24 cellular contexts compared by ENCODE assay signal in genomic region chrX:17669891-17670290, GRCh38.
DNase-seq lines count a peak whose midpoint lies in the region; FAIRE-seq lines count a peak whose summit lies in the region.
"Had no signal": no experiment of that assay in that cellular context is flagged by ENCODE, and none has a peak within 500 bp of the region (broad histone marks: within the 10 kb centered on the region; RNA-seq: fewer than 3 reads in every experiment).

No MANE protein-coding gene starts in this region.

- H3K36me3 Mint-ChIP-seq in activated naive CD8-positive, alpha-beta T cell treated with anti-CD3 and anti-CD28 coated beads for 36 hours = peaks cover 33% of the 10 kb centered on the region

- peak; percentile 65 for DNase-seq in Ammon's horn (ENCODE audit: low spot score)
- no peak for DNase-seq in frontal cortex (ENCODE audit: low spot score in 2 of 2)
- DNase-seq in midbrain (lab: John Stamatoyannopoulos, UW) = peak; percentile 46
- DNase-seq in substantia nigra (lab: John Stamatoyannopoulos, UW) = peak in 28 of 49 donors; percentile 1 to 55 (median 14)
- no peak for DNase-seq in Kasumi-1 (lab: John Stamatoyannopoulos, UW)
- no peak for DNase-seq in mucosa of gallbladder (ENCODE audit: low spot score)
- DNase-seq in activated naive CD8-positive, alpha-beta T cell treated with anti-CD3 and anti-CD28 coated beads for 36 hours = no peak
- DNase-seq: BE2C, Calu3, DND-41, IMR-90, KG1, MM.1S, NCI-H1048, NCI-H1417, NCI-H1694, NCI-H2081, NCI-H2227 treated with DMSO at 0.1 percent for 48 hours, NCI-H510A, NCI-H69, SHP77 had no signal

- no peaks in the 10 kb centered on the region for H3K9me3 Mint-ChIP-seq in activated naive CD8-positive, alpha-beta T cell treated with anti-CD3 and anti-CD28 coated beads for 36 hours

- no peak overlapping the region for H3K4me3 Mint-ChIP-seq in activated naive CD8-positive, alpha-beta T cell treated with anti-CD3 and anti-CD28 coated beads for 36 hours

- H3K27ac ChIP-seq in substantia nigra (ENCODE audit: low read depth, low read length, poor library complexity, severe bottlenecking) = peak overlapping the region; percentile 49
- H3K27ac ChIP-seq: 22Rv1, RWPE1 had no signal

- H3K4me1 Mint-ChIP-seq in activated naive CD8-positive, alpha-beta T cell treated with anti-CD3 and anti-CD28 coated beads for 36 hours = peaks cover 13% of the 10 kb centered on the region

- no peak overlapping the region for H3K27ac Mint-ChIP-seq in activated naive CD8-positive, alpha-beta T cell treated with anti-CD3 and anti-CD28 coated beads for 36 hours

- FAIRE-seq in frontal cortex (lab: Jason Lieb, UNC) = peak; percentile 37
- FAIRE-seq: H54 had no signal

- H3K27me3 Mint-ChIP-seq in activated naive CD8-positive, alpha-beta T cell treated with anti-CD3 and anti-CD28 coated beads for 36 hours = peaks cover 6% of the 10 kb centered on the region

Comparison
In these comparisons a context has a peak if more than half of its experiments do, and no peak if none do; other contexts are left out.
1. DNase-seq: peak in Ammon's horn (single experiment), midbrain (single experiment) and substantia nigra (28 of 49); none in frontal cortex (0 of 2), Kasumi-1 (0 of 2), mucosa of gallbladder (single experiment) and activated naive CD8-positive, alpha-beta T cell treated with anti-CD3 and anti-CD28 coated beads for 36 hours (single experiment).